ENCODE assay signal across 15 cellular contexts in genomic region chr6:156163311-156163710, GRCh38.
DNase-seq lines count a peak whose midpoint lies in the region; ATAC-seq and TF ChIP-seq lines count a peak whose summit lies in the region.
"Had no signal": no experiment of that assay in that cellular context is flagged by ENCODE, and none has a peak within 500 bp of the region (broad histone marks: within the 10 kb centered on the region; RNA-seq: fewer than 3 reads in every experiment).

No MANE protein-coding gene starts in this region.

- H3K36me3 Mint-ChIP-seq in activated naive CD8-positive, alpha-beta T cell treated with anti-CD3 and anti-CD28 coated beads, Interleukin-2, amount 10 ng/mL, durations not matched to agents 7 days and 5 days: no peaks in the 10 kb centered on the region
- H3K36me3 Mint-ChIP-seq in activated naive CD8-positive, alpha-beta T cell treated with anti-CD3 and anti-CD28 coated beads for 36 hours: peaks cover 3% of the 10 kb centered on the region
- no peaks in the 10 kb centered on the region for H3K36me3 Mint-ChIP-seq in endodermal cell (ENCODE audit: low read depth)

- H3K79me2 ChIP-seq in MM.1S (ENCODE audit: low read length): no peaks in the 10 kb centered on the region

- POLR2A ChIA-PET in activated naive CD8-positive, alpha-beta T cell treated with anti-CD3 and anti-CD28 coated beads, Interleukin-2, amount 10 ng/mL, durations not matched to agents 7 days and 5 days (lab: Charles Lee): no interaction called here

- H3F3A ChIP-seq in MM.1S (ENCODE audit: insufficient read depth, low read length): no peaks in the 10 kb centered on the region

- no peak overlapping the region for H2AFZ ChIP-seq in MM.1S (ENCODE audit: low read length)

- 79 to 92% methylated on average over 2 of the region's 2 CpGs for WGBS in endodermal cell (ENCODE audit: insufficient coverage in 1 of 2, insufficient read length in 1 of 2), 2 experiments

- no peaks in the 10 kb centered on the region for H4K20me1 ChIP-seq in MM.1S (ENCODE audit: insufficient read depth, low read length)

- no peaks in the 10 kb centered on the region for H3K36me3 ChIP-seq in MM.1S (replicated peaks; ENCODE audit: insufficient read depth, low read length)
- no peaks in the 10 kb centered on the region for H3K36me3 ChIP-seq in endodermal cell (ENCODE audit: control insufficient read depth, insufficient read depth, low read length)
- H3K36me3 ChIP-seq: MG63 had no signal

- no peak overlapping the region for H3K27ac ChIP-seq in MM.1S (ENCODE audit: low read length)
- H3K27ac ChIP-seq in endodermal cell (ENCODE audit: low read depth, low read length): no peak overlapping the region

- H3K27me3 Mint-ChIP-seq in activated naive CD8-positive, alpha-beta T cell treated with anti-CD3 and anti-CD28 coated beads, Interleukin-2, amount 10 ng/mL, durations not matched to agents 7 days and 5 days: peaks cover under 1% of the 10 kb centered on the region
- H3K27me3 Mint-ChIP-seq in activated naive CD8-positive, alpha-beta T cell treated with anti-CD3 and anti-CD28 coated beads for 36 hours: peaks cover 10% of the 10 kb centered on the region
- no peaks in the 10 kb centered on the region for H3K27me3 Mint-ChIP-seq in endodermal cell (ENCODE audit: insufficient read depth)

- H3K4me1 Mint-ChIP-seq in activated naive CD8-positive, alpha-beta T cell treated with anti-CD3 and anti-CD28 coated beads, Interleukin-2, amount 10 ng/mL, durations not matched to agents 7 days and 5 days: peaks cover 17% of the 10 kb centered on the region
- peaks cover 18% of the 10 kb centered on the region for H3K4me1 Mint-ChIP-seq in activated naive CD8-positive, alpha-beta T cell treated with anti-CD3 and anti-CD28 coated beads for 36 hours
- no peaks in the 10 kb centered on the region for H3K4me1 Mint-ChIP-seq in endodermal cell

- H3K9me2 ChIP-seq in MM.1S (replicated peaks; ENCODE audit: insufficient read depth, low read length): no peaks in the 10 kb centered on the region

- H3K4me3 ChIP-seq in MM.1S (ENCODE audit: low read length) (no peak overlapping the region), endodermal cell (ENCODE audit: low read length) (no peak overlapping the region)
- H3K4me3 ChIP-seq: MG63 had no signal

- H3K4me1 ChIP-seq in MM.1S (ENCODE audit: low read length) (no peaks in the 10 kb centered on the region), endodermal cell (ENCODE audit: control insufficient read depth, insufficient read depth, low read length) (no peaks in the 10 kb centered on the region)

- no peak overlapping the region for H3K9ac ChIP-seq in MM.1S (ENCODE audit: low read length)
- H3K9ac ChIP-seq in endodermal cell (ENCODE audit: extremely low read depth, low read length, poor library complexity, severe bottlenecking): no peak overlapping the region

- DNase-seq in activated naive CD8-positive, alpha-beta T cell treated with anti-CD3 and anti-CD28 coated beads, Interleukin-2, amount 10 ng/mL, durations not matched to agents 7 days and 5 days: no peak
- DNase-seq in activated naive CD8-positive, alpha-beta T cell treated with anti-CD3 and anti-CD28 coated beads for 36 hours: no peak
- DNase-seq in NCI-H526 treated with DMSO at 0.1 percent for 48 hours (lab: John Stamatoyannopoulos, UW) (peak; percentile 38), germinal center (ENCODE audit: low spot score) (peak; percentile 61), MM.1S (no peak), LoVo (ENCODE audit: low spot score) (no peak), endodermal cell (no peak)
- DNase-seq: AML-193, DMS 273 treated with DMSO at 0.1 percent for 48 hours, KG1, MG63, NCI-H1105 treated with DMSO at 0.1 percent for 48 hours, NCI-H187 treated with DMSO at 0.1 percent for 48 hours, NCI-H446 treated with DMSO at 0.1 percent for 48 hours, SHP77 treated with DMSO at 0.1 percent for 48 hours had no signal

- H3K4me2 ChIP-seq in MM.1S (ENCODE audit: low read depth, low read length): no peak overlapping the region

- no peaks in the 10 kb centered on the region for H3K9me3 ChIP-seq in MM.1S (replicated peaks; ENCODE audit: insufficient read depth, low read length)
- H3K9me3 ChIP-seq in endodermal cell (ENCODE audit: control insufficient read depth, low read length): no peaks in the 10 kb centered on the region
- H3K9me3 ChIP-seq: MG63 had no signal

- TF ChIP-seq CTCF in MM.1S (IDR thresholded peaks at IDR 0.05; ENCODE audit: low read length): no peak
- no peak for TF ChIP-seq CTCF in endodermal cell (conservative IDR thresholded peaks at IDR 0.05)

- H3K4me3 Mint-ChIP-seq in activated naive CD8-positive, alpha-beta T cell treated with anti-CD3 and anti-CD28 coated beads, Interleukin-2, amount 10 ng/mL, durations not matched to agents 7 days and 5 days: no peak overlapping the region
- H3K4me3 Mint-ChIP-seq in activated naive CD8-positive, alpha-beta T cell treated with anti-CD3 and anti-CD28 coated beads for 36 hours: no peak overlapping the region
- H3K4me3 Mint-ChIP-seq in endodermal cell: no peak overlapping the region

- H3K27me3 ChIP-seq in MM.1S (replicated peaks; ENCODE audit: insufficient read depth, low read length) (no peaks in the 10 kb centered on the region), endodermal cell (ENCODE audit: control insufficient read depth, insufficient read depth, low read length, poor library complexity, severe bottlenecking) (no peaks in the 10 kb centered on the region)
- H3K27me3 ChIP-seq: MG63 had no signal

- no peak overlapping the region for H3K27ac Mint-ChIP-seq in activated naive CD8-positive, alpha-beta T cell treated with anti-CD3 and anti-CD28 coated beads, Interleukin-2, amount 10 ng/mL, durations not matched to agents 7 days and 5 days
- no peak overlapping the region for H3K27ac Mint-ChIP-seq in activated naive CD8-positive, alpha-beta T cell treated with anti-CD3 and anti-CD28 coated beads for 36 hours
- no peak overlapping the region for H3K27ac Mint-ChIP-seq in endodermal cell

- ATAC-seq in activated naive CD8-positive, alpha-beta T cell treated with anti-CD3 and anti-CD28 coated beads, Interleukin-2, amount 10 ng/mL, durations not matched to agents 7 days and 5 days (ENCODE audit: low read depth): peak; percentile 47

- no peaks in the 10 kb centered on the region for H3K9me3 Mint-ChIP-seq in activated naive CD8-positive, alpha-beta T cell treated with anti-CD3 and anti-CD28 coated beads, Interleukin-2, amount 10 ng/mL, durations not matched to agents 7 days and 5 days
- no peaks in the 10 kb centered on the region for H3K9me3 Mint-ChIP-seq in activated naive CD8-positive, alpha-beta T cell treated with anti-CD3 and anti-CD28 coated beads for 36 hours
- no peaks in the 10 kb centered on the region for H3K9me3 Mint-ChIP-seq in endodermal cell

Comparison
In these comparisons a context has a peak if more than half of its experiments do, and no peak if none do; other contexts are left out.
1. DNase-seq: peak in NCI-H526 treated with DMSO at 0.1 percent for 48 hours (single experiment) and germinal center (single experiment); none in activated naive CD8-positive, alpha-beta T cell treated with anti-CD3 and anti-CD28 coated beads, Interleukin-2, amount 10 ng/mL, durations not matched to agents 7 days and 5 days (single experiment), activated naive CD8-positive, alpha-beta T cell treated with anti-CD3 and anti-CD28 coated beads for 36 hours (single experiment), MM.1S (single experiment), LoVo (single experiment) and endodermal cell (single experiment).